Comparison of ENCODE assay signal across 20 cellular contexts in genomic region chrM:14460-15250, GRCh38.
DNase-seq lines count a peak whose midpoint lies in the region; ATAC-seq, FAIRE-seq and TF ChIP-seq lines count a peak whose summit lies in the region.
"Had no signal": no experiment of that assay in that cellular context is flagged by ENCODE, and none has a peak within 500 bp of the region (broad histone marks: within the 10 kb centered on the region; RNA-seq: fewer than 3 reads in every experiment).

No MANE protein-coding gene starts in this region.

- H2AFZ ChIP-seq in HepG2 (ENCODE audit: low read length) (no peak overlapping the region), K562 (ENCODE audit: low read depth, low read length) (no peak overlapping the region)

- intact Hi-C loops in HepG2 (cut with micrococcal nuclease; ENCODE audit: unreplicated experiment), result no loop called here
- intact Hi-C loops in right lobe of liver (cut with DNase I), result no loop called here
- intact Hi-C loops in K562 (cut with micrococcal nuclease), result no loop called here

- CTCF ChIA-PET in HepG2 (lab: Yijun Ruan, JAX; ENCODE audit: low intra/inter-chr PET ratio, low total read pairs), result interaction anchor here (8.0 kb wide), 1 partner anchor 11 kb away, joined by 518 read pairs; no protein-coding TSS in a partner anchor
- CTCF ChIA-PET in K562 (lab: Yijun Ruan, JAX; ENCODE audit: low intra/inter-chr PET ratio), result interaction anchor here (7.2 kb wide), 1 partner anchor 10 kb away, joined by 1054 read pairs; no protein-coding TSS in a partner anchor

- in situ Hi-C loops in HepG2 (cut with HindIII; ENCODE audit: extremely low pct_ligation_motif_present, low pct_unique_long_range_greater_than_20kb), result no loop called here
- in situ Hi-C loops in K562 (cut with MboI), result no loop called here

- no peaks in the 10 kb centered on the region for H3K27me3 ChIP-seq in HepG2 (ENCODE audit: control insufficient read depth in 1 of 2, insufficient read depth in 2 of 2, low read length in 2 of 2)
- H3K27me3 ChIP-seq in right lobe of liver, result no peaks in the 10 kb centered on the region
- H3K27me3 ChIP-seq in K562 (ENCODE audit: control insufficient read depth in 2 of 2, insufficient read depth in 2 of 2, low read length in 2 of 2), result no peaks in the 10 kb centered on the region
- H3K27me3 ChIP-seq: BLaER1 treated with 17β-estradiol and CSF1 and Interleukin-3, amounts not matched to agents 10 nM and 100 nM had no signal

- ATAC-seq in HepG2, result no peak
- no peak for ATAC-seq in right lobe of liver
- ATAC-seq in K562, result no peak
- ATAC-seq: A549; CD8-positive, alpha-beta T cell had no signal

- TF ChIP-seq CTCF in HepG2 (CRISPR knock-in tag; IDR thresholded peaks at IDR 0.05) (no peak), right lobe of liver (IDR thresholded peaks at IDR 0.05) (no peak), K562 (IDR thresholded peaks at IDR 0.05 in 2 of 3, conservative IDR thresholded peaks at IDR 0.05 in 1 of 3; ENCODE audit: insufficient read depth in 2 of 3, low read depth in 1 of 3, low read length in 3 of 3) (no peak)

- H3K79me2 ChIP-seq in HepG2 (ENCODE audit: insufficient read depth, low read length) (no peaks in the 10 kb centered on the region), K562 (ENCODE audit: control insufficient read depth, insufficient read depth, low read length) (no peaks in the 10 kb centered on the region)

- under 1% methylated on average over 25 of the region's 25 CpGs for WGBS in HepG2 (ENCODE audit: low lambda C conversion rate)
- 0% methylated on average over 25 of the region's 25 CpGs for WGBS in right lobe of liver (ENCODE audit: insufficient coverage, low coverage, low lambda C conversion rate, missing lambda C conversion rate)
- WGBS in K562 (ENCODE audit: insufficient coverage, low coverage, missing lambda C conversion rate), result under 1% methylated on average over 25 of the region's 25 CpGs

- H3K36me3 ChIP-seq in HepG2 (replicated peaks in 1 of 2; ENCODE audit: control insufficient read depth in 1 of 2, insufficient read depth in 2 of 2, low read length in 2 of 2) (no peaks in the 10 kb centered on the region), right lobe of liver (no peaks in the 10 kb centered on the region), K562 (ENCODE audit: control insufficient read depth, insufficient read depth, low read length) (no peaks in the 10 kb centered on the region)
- H3K36me3 ChIP-seq: BLaER1 treated with 17β-estradiol and CSF1 and Interleukin-3, amounts not matched to agents 10 nM and 100 nM had no signal

- H3K4me2 ChIP-seq in HepG2 (ENCODE audit: low read depth, low read length), result no peak overlapping the region
- no peak overlapping the region for H3K4me2 ChIP-seq in K562 (ENCODE audit: insufficient read depth, low read length)
- H3K4me2 ChIP-seq: A549; BLaER1 treated with 17β-estradiol and CSF1 and Interleukin-3, amounts not matched to agents 10 nM and 100 nM had no signal

- H3K4me1 ChIP-seq in HepG2 (ENCODE audit: insufficient read depth, low read length), result no peaks in the 10 kb centered on the region
- no peaks in the 10 kb centered on the region for H3K4me1 ChIP-seq in right lobe of liver
- no peaks in the 10 kb centered on the region for H3K4me1 ChIP-seq in K562 (replicated peaks in 1 of 2; ENCODE audit: control insufficient read depth in 2 of 2, insufficient read depth in 2 of 2, low read length in 2 of 2)
- H3K4me1 ChIP-seq: A549; BLaER1 treated with 17β-estradiol and CSF1 and Interleukin-3, amounts not matched to agents 10 nM and 100 nM; Caco-2 had no signal

- DNase-seq in HepG2 (ENCODE audit: low spot score), result no peak
- DNase-seq in right lobe of liver, result no peak
- DNase-seq in K562 (ENCODE audit: extremely low read depth in 1 of 4, low spot score in 3 of 4), result no peak
- no peak for DNase-seq in mesenteric fat pad (ENCODE audit: low spot score)
- no peak for DNase-seq in NCI-H2081 (lab: John Stamatoyannopoulos, UW)
- DNase-seq: AML-193; Caco-2; Calu3; CD4-positive, alpha-beta T cell; CD8-positive, alpha-beta T cell; DMS79 treated with DMSO at 0.1 percent for 48 hours; GF-D8 had no signal

- no peaks in the 10 kb centered on the region for H3K9me1 ChIP-seq in K562 (ENCODE audit: control insufficient read depth, insufficient read depth, low read length)

- TF ChIP-seq RAD21 in HepG2 (CRISPR knock-in tag; IDR thresholded peaks at IDR 0.05), result no peak
- TF ChIP-seq RAD21 in K562 (CRISPR knock-in tag; conservative IDR thresholded peaks at IDR 0.05 in 1 of 2, IDR thresholded peaks at IDR 0.05 in 1 of 2), result no peak

- FAIRE-seq in HepG2 (lab: Jason Lieb, UNC) (no peak), K562 (lab: Jason Lieb, UNC) (no peak)
- FAIRE-seq: A549, D721Med, G401.6, GM12891, GM19239 had no signal

- H3K27ac ChIP-seq in HepG2 (ENCODE audit: extremely low read length, insufficient read depth, low read length) (no peak overlapping the region), right lobe of liver (no peak overlapping the region), K562 (ENCODE audit: extremely low read depth, low read depth, low read length) (no peak overlapping the region)
- H3K27ac ChIP-seq: 22Rv1; A549; BLaER1 treated with 17β-estradiol and CSF1 and Interleukin-3, amounts not matched to agents 10 nM and 100 nM; C4-2B had no signal

- H3K9ac ChIP-seq in HepG2 (ENCODE audit: insufficient read depth, low read depth, low read length), result no peak overlapping the region
- no peak overlapping the region for H3K9ac ChIP-seq in K562 (ENCODE audit: insufficient read depth in 1 of 2, low read depth in 2 of 2, low read length in 2 of 2)
- H3K9ac ChIP-seq: BLaER1 treated with 17β-estradiol and CSF1 and Interleukin-3, amounts not matched to agents 10 nM and 100 nM had no signal

- H4K20me1 ChIP-seq in HepG2 (ENCODE audit: insufficient read depth, low read length) (no peaks in the 10 kb centered on the region), K562 (replicated peaks; ENCODE audit: control insufficient read depth, insufficient read depth, low read length) (no peaks in the 10 kb centered on the region)
- H4K20me1 ChIP-seq: BLaER1 treated with 17β-estradiol and CSF1 and Interleukin-3, amounts not matched to agents 10 nM and 100 nM had no signal

- TF ChIP-seq EP300 in HepG2 (IDR thresholded peaks at IDR 0.05; ENCODE audit: low read depth in 2 of 2, low read length in 2 of 2) (no peak), HepG2 (CRISPR knock-in tag; IDR thresholded peaks at IDR 0.05; ENCODE audit: borderline replicate concordance) (no peak), K562 (IDR thresholded peaks at IDR 0.05; ENCODE audit: low read length) (no peak)

- H3K4me3 ChIP-seq in HepG2 (replicated peaks in 1 of 3; ENCODE audit: insufficient read depth in 1 of 3, low read depth in 2 of 3, low read length in 3 of 3), result no peak overlapping the region
- no peak overlapping the region for H3K4me3 ChIP-seq in right lobe of liver
- H3K4me3 ChIP-seq in K562, result no peak overlapping the region
- H3K4me3 ChIP-seq: A549; BLaER1 treated with 17β-estradiol and CSF1 and Interleukin-3, amounts not matched to agents 10 nM and 100 nM had no signal

- TF ChIP-seq POLR2A in HepG2 (IDR thresholded peaks at IDR 0.05; ENCODE audit: insufficient read depth in 1 of 2, low read depth in 2 of 2, low read length in 2 of 2) (no peak), right lobe of liver (IDR thresholded peaks at IDR 0.05) (no peak), K562 (conservative IDR thresholded peaks at IDR 0.05) (no peak)

- H3K9me3 ChIP-seq in HepG2 (ENCODE audit: low read length), result no peaks in the 10 kb centered on the region
- no peaks in the 10 kb centered on the region for H3K9me3 ChIP-seq in right lobe of liver
- no peaks in the 10 kb centered on the region for H3K9me3 ChIP-seq in K562 (replicated peaks; ENCODE audit: control insufficient read depth, insufficient read depth, low read depth, low read length)
- H3K9me3 ChIP-seq: A549; BLaER1 treated with 17β-estradiol and CSF1 and Interleukin-3, amounts not matched to agents 10 nM and 100 nM; Caco-2 had no signal

- POLR2A ChIA-PET in HepG2 (lab: Yijun Ruan, JAX) (interaction anchor here (7.4 kb wide), 1 partner anchor 10 kb away, joined by 3907 read pairs; no protein-coding TSS in a partner anchor), K562 (lab: Yijun Ruan, JAX) (interaction anchor here (9.0 kb wide), 1 partner anchor 10 kb away, joined by 53806 read pairs; no protein-coding TSS in a partner anchor)

- no TSS peak for BruUV-seq in HepG2 (replicated peaks; lab: Mats Ljungman, UMichigan)
- BruUV-seq in K562 (replicated peaks; lab: Mats Ljungman, UMichigan), result no TSS peak

TF ChIP-seq in HepG2, 621 proteins besides CTCF, POLR2A, EP300 and RAD21 (continues in another document):
- TF ChIP-seq ZNF710 (CRISPR knock-in tag; IDR thresholded peaks at IDR 0.05; ENCODE audit: borderline replicate concordance) (no peak), HNRNPH1 (optimal IDR thresholded peaks at IDR 0.05; ENCODE audit: low read depth, low read length) (peak; percentile 90)

TF ChIP-seq in K562, 482 proteins besides CTCF, POLR2A, EP300 and RAD21:
- TF ChIP-seq ZKSCAN3 (CRISPR knock-in tag; IDR thresholded peaks at IDR 0.05) (no peak), ZNF561 (CRISPR knock-in tag; conservative IDR thresholded peaks at IDR 0.05) (no peak), WHSC1 (IDR thresholded peaks at IDR 0.05; ENCODE audit: low read length) (no peak), HNRNPH1 (optimal IDR thresholded peaks at IDR 0.05; ENCODE audit: low read depth, low read length) (peak; percentile 92), FOXO4 (CRISPR knock-in tag; IDR thresholded peaks at IDR 0.05) (no peak), TBP (optimal IDR thresholded peaks at IDR 0.05; ENCODE audit: low read depth, low read length) (peak; percentile 83)

Comparison
In these comparisons a context has a peak if more than half of its experiments do, and no peak if none do; other contexts are left out.
1. Of the 241 proteins assayed by ChIP-seq in both HepG2 and K562: peak only in HepG2: CCAR2, PCBP2, RBM22, SRSF1 and U2AF1; only in K562: TBP; in both: HNRNPH1; in neither: 234.